In genomic region chr4:137740192-137740591, GRCh38 we compare ENCODE assay signal across 23 cellular contexts.
DNase-seq lines count a peak whose midpoint lies in the region; ATAC-seq and TF ChIP-seq lines count a peak whose summit lies in the region.
"Had no signal": no experiment of that assay in that cellular context is flagged by ENCODE, and none has a peak within 500 bp of the region (broad histone marks: within the 10 kb centered on the region; RNA-seq: fewer than 3 reads in every experiment).

No MANE protein-coding gene starts in this region.

- H3K27me3 ChIP-seq in sigmoid colon = no peaks in the 10 kb centered on the region
- H3K27me3 ChIP-seq: BE2C, MG63 had no signal

- no peak for TF ChIP-seq EP300 in sigmoid colon (IDR thresholded peaks at IDR 0.05)

- no peaks in the 10 kb centered on the region for H3K36me3 ChIP-seq in sigmoid colon
- H3K36me3 ChIP-seq: BE2C, MG63 had no signal

- peaks cover 17% of the 10 kb centered on the region for H3K4me1 Mint-ChIP-seq in mesothelial cell of epicardium

- H3K27ac ChIP-seq in sigmoid colon = no peak overlapping the region
- H3K27ac ChIP-seq: A549, RWPE1 had no signal

- no peaks in the 10 kb centered on the region for H3K27me3 Mint-ChIP-seq in mesothelial cell of epicardium (ENCODE audit: low read depth)

- ATAC-seq in HG03432 (IDR thresholded peaks at IDR 0.05; ENCODE audit: unreplicated experiment) = no peak
- ATAC-seq: A549, K562 had no signal

- no peak overlapping the region for H3K4me3 Mint-ChIP-seq in mesothelial cell of epicardium

- H3K4me3 ChIP-seq in choroid plexus epithelial cell (ENCODE audit: low read depth, low read length) (no peak overlapping the region), sigmoid colon (no peak overlapping the region)
- H3K4me3 ChIP-seq: A549, K562, MG63 had no signal

- H3K27ac Mint-ChIP-seq in mesothelial cell of epicardium = peak overlapping the region; percentile 79

- 87 to 96% methylated on average over 1 of the region's 1 CpG for WGBS in sigmoid colon, 2 donors

- H3K4me1 ChIP-seq in sigmoid colon = no peaks in the 10 kb centered on the region
- H3K4me1 ChIP-seq: A549 had no signal

- H3K36me3 Mint-ChIP-seq in mesothelial cell of epicardium = no peaks in the 10 kb centered on the region

- intact Hi-C loops in sigmoid colon (cut with DNase I) = no loop called here

- H3K9me3 Mint-ChIP-seq in mesothelial cell of epicardium = no peaks in the 10 kb centered on the region

- no peaks in the 10 kb centered on the region for H3K9me3 ChIP-seq in sigmoid colon
- H3K9me3 ChIP-seq: A549, BE2C, MG63 had no signal

- no peak for TF ChIP-seq POLR2A in sigmoid colon (IDR thresholded peaks at IDR 0.05)

- DNase-seq in EH (ENCODE audit: low read depth) (peak; percentile 24), MV-4-11 (lab: John Stamatoyannopoulos, UW) (peak; percentile 34), choroid plexus epithelial cell (ENCODE audit: low read depth) (peak; percentile 55), mesothelial cell of epicardium (ENCODE audit: low spot score in 2 of 2, unreplicated experiment in 2 of 2) (no peak), sigmoid colon (no peak)
- no peak for DNase-seq in activated CD4-positive, CD25-positive, alpha-beta regulatory T cell treated with anti-CD3 and anti-CD28 coated beads, Interleukin-2, amount 50 U/mL, for 72 hours
- DNase-seq: BE2C; DMS53; EL; GF-D8; H7; MG63; NCI-H1105 treated with DMSO at 0.1 percent for 48 hours; NCI-H2029 treated with DMSO at 0.1 percent for 48 hours; NCI-H226; NCI-H510A treated with DMSO at 0.1 percent for 48 hours; NCI-H748 treated with DMSO at 0.1 percent for 48 hours; NK-92 treated with Interleukin-12 subunit alpha and Interleukin-12 subunit beta, amount 100 ng/mL, for 24 hours; SHP77 treated with DMSO at 0.1 percent for 48 hours had no signal

- TF ChIP-seq CTCF in choroid plexus epithelial cell (conservative IDR thresholded peaks at IDR 0.05; ENCODE audit: low read depth, low read length) (no peak), mesothelial cell of epicardium (IDR thresholded peaks at IDR 0.05; ENCODE audit: unreplicated experiment) (no peak), sigmoid colon (IDR thresholded peaks at IDR 0.05) (no peak)

Comparison
In these comparisons a context has a peak if more than half of its experiments do, and no peak if none do; other contexts are left out.
1. DNase-seq: peak in EH (single experiment), MV-4-11 (single experiment) and choroid plexus epithelial cell (single experiment); none in mesothelial cell of epicardium (0 of 2), activated CD4-positive, CD25-positive, alpha-beta regulatory T cell treated with anti-CD3 and anti-CD28 coated beads, Interleukin-2, amount 50 U/mL, for 72 hours (single experiment) and sigmoid colon (single experiment).